In genomic region chr4:147754037-147754445, GRCh38 we compare ENCODE assay signal across 14 cellular contexts. TPM values are rescaled to one million over a fixed set of nuclear protein-coding genes. Genes with fewer than 3 reads are reported as not detected.
DNase-seq lines count a peak whose midpoint lies in the region; ATAC-seq and TF ChIP-seq lines count a peak whose summit lies in the region.
"Had no signal": no experiment of that assay in that cellular context is flagged by ENCODE, and none has a peak within 500 bp of the region (broad histone marks: within the 10 kb centered on the region; RNA-seq: fewer than 3 reads in every experiment).

No MANE protein-coding gene starts in this region.

- H3K27me3 ChIP-seq in neural progenitor cell, result no peaks in the 10 kb centered on the region

- TF ChIP-seq CTCF in AG10803 (conservative IDR thresholded peaks at IDR 0.05; ENCODE audit: low read length) (no peak), neural progenitor cell (IDR thresholded peaks at IDR 0.05) (no peak), GM13977 (IDR thresholded peaks at IDR 0.05; ENCODE audit: extremely low read depth, insufficient read depth, missing control alignments) (no peak)

- H3K27ac ChIP-seq in epithelial cell of prostate (peak overlapping the region; percentile 43), neural progenitor cell (peak overlapping the region; percentile 40)

- no peak for ATAC-seq in HG03139 (IDR thresholded peaks at IDR 0.05; ENCODE audit: unreplicated experiment)
- no peak for ATAC-seq in GM21528 (IDR thresholded peaks at IDR 0.05; ENCODE audit: low FRiP score, unreplicated experiment)

- no peaks in the 10 kb centered on the region for H3K36me3 ChIP-seq in neural progenitor cell

- H4K20me1 ChIP-seq in neural progenitor cell (ENCODE audit: low read depth), result no peaks in the 10 kb centered on the region

- H3K27ac Mint-ChIP-seq in neural progenitor cell, result peak overlapping the region; percentile 70
- H3K27ac Mint-ChIP-seq: CD4-positive, CD25-positive, alpha-beta regulatory T cell; T-helper 2 cell treated with Interferon-gamma antibody and Interleukin-4, amounts not matched to agents 5 μg/mL and 100 μg/mL, for 36 hours had no signal

- H3K4me1 Mint-ChIP-seq in neural progenitor cell, result peaks cover 15% of the 10 kb centered on the region

- in situ Hi-C loops in GM13977 (cut with MboI; ENCODE audit: low pct_unique_long_range_greater_than_20kb, low sequenced_read_pairs, unreplicated experiment), result no loop called here

- no peaks in the 10 kb centered on the region for H3K27me3 Mint-ChIP-seq in neural progenitor cell (ENCODE audit: insufficient read depth, low read depth)
- H3K27me3 Mint-ChIP-seq: CD4-positive, CD25-positive, alpha-beta regulatory T cell had no signal

- no peak overlapping the region for H3K9ac ChIP-seq in neural progenitor cell

- H3K9me3 Mint-ChIP-seq in neural progenitor cell, result peaks cover 2% of the 10 kb centered on the region
- H3K9me3 Mint-ChIP-seq: CD4-positive, CD25-positive, alpha-beta regulatory T cell; immature natural killer cell; T-helper 2 cell treated with Interferon-gamma antibody and Interleukin-4, amounts not matched to agents 5 μg/mL and 100 μg/mL, for 36 hours had no signal

- peaks cover 82% of the 10 kb centered on the region for H3K79me2 ChIP-seq in neural progenitor cell (ENCODE audit: low read depth)

- H3K36me3 Mint-ChIP-seq in neural progenitor cell, result peaks cover 2% of the 10 kb centered on the region
- H3K36me3 Mint-ChIP-seq: CD4-positive, CD25-positive, alpha-beta regulatory T cell had no signal

- no peak overlapping the region for H3K4me3 Mint-ChIP-seq in neural progenitor cell
- H3K4me3 Mint-ChIP-seq: CD4-positive, CD25-positive, alpha-beta regulatory T cell; immature natural killer cell; T-helper 2 cell treated with Interferon-gamma antibody and Interleukin-4, amounts not matched to agents 5 μg/mL and 100 μg/mL, for 36 hours had no signal

- H3K9me3 ChIP-seq in neural progenitor cell (ENCODE audit: low read depth), result no peaks in the 10 kb centered on the region

- H3K4me1 ChIP-seq in neural progenitor cell, result peaks cover 24% of the 10 kb centered on the region

- DNase-seq in AG10803 (ENCODE audit: low read depth), result peak; percentile 72
- DNase-seq in M059J (ENCODE audit: low read depth), result peak; percentile 47
- DNase-seq in epithelial cell of prostate (ENCODE audit: low read depth, low spot score), result no peak
- DNase-seq in neural progenitor cell (ENCODE audit: low spot score), result peak; percentile 25
- no peak for DNase-seq in NCI-H128 (lab: John Stamatoyannopoulos, UW; ENCODE audit: unreplicated experiment)
- DNase-seq in GM13977 (ENCODE audit: low spot score), result no peak
- DNase-seq: activated T-cell treated with anti-CD3 and anti-CD28 coated beads for 4 hours; CD4-positive, CD25-positive, alpha-beta regulatory T cell; cerebellar nuclear complex; immature natural killer cell; occipital lobe had no signal

- H3K4me2 ChIP-seq in neural progenitor cell, result peak overlapping the region; percentile 6

- H2AFZ ChIP-seq in neural progenitor cell (replicated peaks), result no peak overlapping the region

- H3K4me3 ChIP-seq in AG10803 (ENCODE audit: low read length) (no peak overlapping the region), neural progenitor cell (no peak overlapping the region)

- H3F3A ChIP-seq in neural progenitor cell (ENCODE audit: low read depth), result peaks cover 18% of the 10 kb centered on the region

RNA-seq across cellular contexts. Expression of gene ARHGAP10, which starts 22.2 kb away (rescaled TPM):
- 6.3 and 9.0 TPM in 2 replicates for total RNA-seq in M059J (2014; rRNA removed; shearing (Covaris generic))
- 20.2 and 20.3 TPM in 2 replicates for total RNA-seq in neural progenitor cell (ENCODE audit: low replicate concordance)

Comparison
In these comparisons a context has a peak if more than half of its experiments do, and no peak if none do; other contexts are left out.
1. DNase-seq: peak in AG10803 (single experiment), M059J (single experiment) and neural progenitor cell (single experiment); none in epithelial cell of prostate (single experiment), NCI-H128 (single experiment) and GM13977 (single experiment).